ENCODE assay signal across 26 cellular contexts in genomic region chr6:128097019-128097418, GRCh38.
A peak's percentile ranks its signal among the peaks of the same experiment; 100 is the strongest.
DNase-seq lines count a peak whose midpoint lies in the region; ATAC-seq and TF ChIP-seq lines count a peak whose summit lies in the region.
"Had no signal": no experiment of that assay in that cellular context is flagged by ENCODE, and none has a peak within 500 bp of the region (broad histone marks: within the 10 kb centered on the region; RNA-seq: fewer than 3 reads in every experiment).

No MANE protein-coding gene starts in this region.

- intact Hi-C loops in left ventricle myocardium superior (cut with micrococcal nuclease): no loop called here

- peaks cover 32% of the 10 kb centered on the region for H3K4me1 Mint-ChIP-seq in glutamatergic neuron (ENCODE audit: low read depth, unreplicated experiment)

- no peaks in the 10 kb centered on the region for H3K27me3 Mint-ChIP-seq in glutamatergic neuron (ENCODE audit: unreplicated experiment)
- H3K27me3 Mint-ChIP-seq: activated CD8-positive, alpha-beta T cell treated with anti-CD3 and anti-CD28 coated beads for 36 hours; dendritic cell treated with granulocyte-macrophage colony-stimulating factor and Interleukin-4, amounts not matched to agents 40 ng/mL and 50 ng/mL, for 4 days; IgD-negative memory B cell; naive thymus-derived CD4-positive, alpha-beta T cell; stimulated activated naive CD8-positive, alpha-beta T cell treated with anti-CD3 and anti-CD28 coated beads, Interleukin-15, amount 100 ng/mL, for 72 hours; T-helper 17 cell had no signal

- no peak for DNase-seq in left ventricle myocardium superior
- DNase-seq in right atrium auricular region (ENCODE audit: low spot score): no peak
- peak; percentile 79 to 91 for DNase-seq in NCI-H524 (lab: John Stamatoyannopoulos, UW)
- no peak for DNase-seq in glutamatergic neuron
- no peak for DNase-seq in SJCRH30
- DNase-seq in hypothalamus (lab: John Stamatoyannopoulos, UW): no peak
- no peak for DNase-seq in T-helper 9 cell
- DNase-seq: activated CD8-positive, alpha-beta T cell treated with anti-CD3 and anti-CD28 coated beads for 36 hours; AML-193; CD8-positive, alpha-beta T cell; central memory CD4-positive, alpha-beta T cell; left colon; naive thymus-derived CD4-positive, alpha-beta T cell; NCI-H526 treated with DMSO at 0.1 percent for 48 hours; occipital lobe; SK-N-SH; stimulated activated CD8-positive, alpha-beta memory T cell treated with anti-CD3 and anti-CD28 coated beads, Interleukin-4, amount 100 ng/mL, for 48 hours; stimulated activated naive CD8-positive, alpha-beta T cell treated with anti-CD3 and anti-CD28 coated beads, Interleukin-15, amount 100 ng/mL, for 72 hours; T-helper 17 cell had no signal

- no peak for TF ChIP-seq CTCF in right atrium auricular region (IDR thresholded peaks at IDR 0.05)
- TF ChIP-seq CTCF in glutamatergic neuron (IDR thresholded peaks at IDR 0.05; ENCODE audit: partially characterized antibody, unreplicated experiment): no peak

- H3K36me3 ChIP-seq in right atrium auricular region (no peaks in the 10 kb centered on the region), SJCRH30 (no peaks in the 10 kb centered on the region)

- H3K9me3 ChIP-seq in right atrium auricular region (no peaks in the 10 kb centered on the region), SJCRH30 (replicated peaks) (no peaks in the 10 kb centered on the region)
- H3K9me3 ChIP-seq: A549, SK-N-SH had no signal

- H3K4me3 Mint-ChIP-seq in glutamatergic neuron (ENCODE audit: unreplicated experiment): peak overlapping the region; percentile 63
- H3K4me3 Mint-ChIP-seq: activated CD8-positive, alpha-beta T cell treated with anti-CD3 and anti-CD28 coated beads for 36 hours; CD8-positive, alpha-beta T cell; dendritic cell treated with granulocyte-macrophage colony-stimulating factor and Interleukin-4, amounts not matched to agents 40 ng/mL and 50 ng/mL, for 4 days; IgD-negative memory B cell; mesothelial cell of epicardium; naive thymus-derived CD4-positive, alpha-beta T cell; stimulated activated naive CD8-positive, alpha-beta T cell treated with anti-CD3 and anti-CD28 coated beads, Interleukin-15, amount 100 ng/mL, for 72 hours; T-helper 17 cell had no signal

- peak overlapping the region; percentile 91 for H3K27ac Mint-ChIP-seq in glutamatergic neuron (ENCODE audit: unreplicated experiment)
- H3K27ac Mint-ChIP-seq: activated CD8-positive, alpha-beta T cell treated with anti-CD3 and anti-CD28 coated beads for 36 hours; CD8-positive, alpha-beta T cell; dendritic cell treated with granulocyte-macrophage colony-stimulating factor and Interleukin-4, amounts not matched to agents 40 ng/mL and 50 ng/mL, for 4 days; IgD-negative memory B cell; mesothelial cell of epicardium; naive thymus-derived CD4-positive, alpha-beta T cell; T-helper 17 cell had no signal

- H3K4me3 ChIP-seq in right atrium auricular region (no peak overlapping the region), SJCRH30 (no peak overlapping the region)
- H3K4me3 ChIP-seq: A549, skin epidermis had no signal

- peak; percentile 29 for ATAC-seq in left ventricle myocardium superior
- ATAC-seq in HG02870 (IDR thresholded peaks at IDR 0.05; ENCODE audit: unreplicated experiment): no peak
- ATAC-seq: A549; CD8-positive, alpha-beta T cell; left colon; naive thymus-derived CD4-positive, alpha-beta T cell; T-helper 17 cell had no signal

- H3K4me1 ChIP-seq in right atrium auricular region: peaks cover 0 to 22% of the 10 kb centered on the region in 2 donors
- H3K4me1 ChIP-seq in SJCRH30: no peaks in the 10 kb centered on the region

- H3K27me3 ChIP-seq in right atrium auricular region: no peaks in the 10 kb centered on the region
- H3K27me3 ChIP-seq in SJCRH30: no peaks in the 10 kb centered on the region

- H3K36me3 Mint-ChIP-seq in glutamatergic neuron (ENCODE audit: unreplicated experiment): no peaks in the 10 kb centered on the region
- H3K36me3 Mint-ChIP-seq: CD8-positive, alpha-beta T cell; IgD-negative memory B cell had no signal

- H3K27ac ChIP-seq in right atrium auricular region (no peak overlapping the region), SJCRH30 (no peak overlapping the region)
- H3K27ac ChIP-seq: A549, RWPE1, skin epidermis had no signal

- H3K9me3 Mint-ChIP-seq in glutamatergic neuron (ENCODE audit: unreplicated experiment): peaks cover 2% of the 10 kb centered on the region
- H3K9me3 Mint-ChIP-seq: activated CD8-positive, alpha-beta T cell treated with anti-CD3 and anti-CD28 coated beads for 36 hours; CD8-positive, alpha-beta T cell; dendritic cell treated with granulocyte-macrophage colony-stimulating factor and Interleukin-4, amounts not matched to agents 40 ng/mL and 50 ng/mL, for 4 days; mesothelial cell of epicardium; stimulated activated naive CD8-positive, alpha-beta T cell treated with anti-CD3 and anti-CD28 coated beads, Interleukin-15, amount 100 ng/mL, for 72 hours had no signal

Comparison
In these comparisons a context has a peak if more than half of its experiments do, and no peak if none do; other contexts are left out.
1. DNase-seq: peak in NCI-H524 (2 of 2); none in left ventricle myocardium superior (single experiment), right atrium auricular region (single experiment), glutamatergic neuron (single experiment), SJCRH30 (0 of 2), hypothalamus (0 of 51) and T-helper 9 cell (single experiment).